8 cellular contexts compared by ENCODE assay signal in the genomic region with DNA sequence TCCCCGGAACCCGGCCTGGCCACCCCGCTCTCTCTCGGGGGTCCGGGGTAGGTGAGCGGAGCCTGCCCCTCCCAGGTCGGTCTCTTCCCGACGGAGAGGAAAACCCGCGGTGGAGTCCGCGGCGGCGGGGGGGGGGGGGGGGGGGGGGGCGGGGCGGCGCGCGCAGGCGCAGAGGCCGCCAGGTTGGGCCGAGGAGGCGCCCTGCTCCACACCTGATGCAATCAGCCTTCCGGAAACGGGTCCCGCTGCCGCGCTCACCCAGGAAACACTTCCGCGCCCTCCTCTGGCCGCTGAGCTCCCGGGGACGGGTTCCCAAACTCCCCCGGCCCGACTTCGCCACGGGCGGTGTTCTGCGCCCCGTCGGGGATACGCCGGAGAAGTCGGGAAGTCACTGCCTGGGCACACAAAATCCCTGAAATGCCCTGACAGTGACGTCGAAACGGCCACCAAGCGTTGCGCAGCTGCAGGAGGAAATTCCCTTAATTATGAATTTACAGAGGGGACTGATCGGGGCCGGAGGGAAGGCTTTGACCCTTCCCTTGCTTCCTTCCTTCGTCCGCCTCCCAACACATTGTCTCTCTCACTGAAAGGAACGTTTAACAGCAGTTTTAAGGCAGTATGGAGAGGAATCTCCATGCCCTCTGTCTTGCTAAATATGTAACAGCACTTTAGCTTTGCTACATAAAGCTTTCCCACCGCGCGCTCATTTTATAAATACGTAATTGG. TPM values are rescaled to one million over a fixed set of nuclear protein-coding genes. Genes with fewer than 3 reads are reported as not detected.
DNase-seq lines count a peak whose midpoint lies in the region; ATAC-seq and TF ChIP-seq lines count a peak whose summit lies in the region.

No MANE protein-coding gene starts in this region.

- peak; percentile 22; the same call in 2 of the 3 replicates for TF ChIP-seq CTCF in GM12872 (IDR thresholded peaks at IDR 0.05; ENCODE audit: insufficient read depth, low read depth, low read length)
- peak; percentile 25 for TF ChIP-seq CTCF in HFF-Myc (IDR thresholded peaks at IDR 0.05; ENCODE audit: low read depth, low read length, missing control alignments)
- TF ChIP-seq CTCF in cardiac fibroblast (IDR thresholded peaks at IDR 0.05; ENCODE audit: low read depth, low read length), result peak; percentile 44

- no peaks in the 10 kb centered on the region for H3K36me3 Mint-ChIP-seq in T-cell

- H3K9me3 Mint-ChIP-seq in T-cell, result no peaks in the 10 kb centered on the region

- ATAC-seq in T-cell (replicated peaks in 1 of 4) (peak; percentile 51 to 66 (median 58)), GM18519 (IDR thresholded peaks at IDR 0.05; ENCODE audit: low FRiP score, unreplicated experiment) (no peak)

- H3K4me3 ChIP-seq in HFF-Myc (replicated peaks; ENCODE audit: low read depth, low read length) (peak overlapping the region; percentile 59), cardiac fibroblast (replicated peaks in 1 of 2; ENCODE audit: low read depth in 2 of 2, low read length in 2 of 2) (peak overlapping the region; percentile 64 to 68)

- H3K4me1 Mint-ChIP-seq in T-cell, result peaks cover 13 to 30% (median 25%) of the 10 kb centered on the region in 3 donors

- POLR2A ChIA-PET in T-cell (lab: Charles Lee), result no interaction called here

- DNase-seq in HFF-Myc (ENCODE audit: extremely low read depth, low read depth) (peak; percentile 70), NCI-H1092 treated with DMSO at 0.1 percent for 48 hours (lab: John Stamatoyannopoulos, UW) (peak; percentile 85), T-cell (peak in 15 of 34 experiments; percentile 2 to 36 (median 14)), cardiac fibroblast (ENCODE audit: low read depth in 2 of 2) (peak; percentile 72 to 76), kidney tubule cell (ENCODE audit: low spot score) (peak; percentile 91)
- DNase-seq in stimulated activated CD4-positive, alpha-beta T cell treated with anti-CD3 and anti-CD28 coated beads, Interleukin-2, amount 100 ng/mL, for 24 hours, result peak; percentile 56 to 74

- peak overlapping the region; percentile 67 to 74 (median 69) for H3K4me3 Mint-ChIP-seq in T-cell

- peaks cover 67 to 68% of the 10 kb centered on the region in 2 donors for H3K27me3 Mint-ChIP-seq in T-cell

- H3K27ac Mint-ChIP-seq in T-cell, result no peak overlapping the region

- CTCF ChIA-PET in T-cell (lab: Charles Lee), result interaction anchor here (0.5 to 0.6 kb wide), 3 partner anchors 25 to 1596 kb away, joined by 4 to 6 read pairs (median 4); no protein-coding TSS in a partner anchor

RNA-seq across cellular contexts. Expression of gene APBB2, which starts 2.1 kb away (rescaled TPM):
- total RNA-seq in T-cell, result 1 to 10 TPM in 1 of 5 donors, under 1 TPM in 4; 0.23 to 1.6 (median 0.70) TPM

RNA-seq across cellular contexts. Expression of gene UCHL1, which starts 40.3 kb away (rescaled TPM):
- 1 to 10 TPM in 3 of 5 donors, not detected in 2; 1.2 to 2.1 (median 1.6) TPM for total RNA-seq in T-cell
